Comparison of ENCODE assay signal across 20 cellular contexts in the genomic region with DNA sequence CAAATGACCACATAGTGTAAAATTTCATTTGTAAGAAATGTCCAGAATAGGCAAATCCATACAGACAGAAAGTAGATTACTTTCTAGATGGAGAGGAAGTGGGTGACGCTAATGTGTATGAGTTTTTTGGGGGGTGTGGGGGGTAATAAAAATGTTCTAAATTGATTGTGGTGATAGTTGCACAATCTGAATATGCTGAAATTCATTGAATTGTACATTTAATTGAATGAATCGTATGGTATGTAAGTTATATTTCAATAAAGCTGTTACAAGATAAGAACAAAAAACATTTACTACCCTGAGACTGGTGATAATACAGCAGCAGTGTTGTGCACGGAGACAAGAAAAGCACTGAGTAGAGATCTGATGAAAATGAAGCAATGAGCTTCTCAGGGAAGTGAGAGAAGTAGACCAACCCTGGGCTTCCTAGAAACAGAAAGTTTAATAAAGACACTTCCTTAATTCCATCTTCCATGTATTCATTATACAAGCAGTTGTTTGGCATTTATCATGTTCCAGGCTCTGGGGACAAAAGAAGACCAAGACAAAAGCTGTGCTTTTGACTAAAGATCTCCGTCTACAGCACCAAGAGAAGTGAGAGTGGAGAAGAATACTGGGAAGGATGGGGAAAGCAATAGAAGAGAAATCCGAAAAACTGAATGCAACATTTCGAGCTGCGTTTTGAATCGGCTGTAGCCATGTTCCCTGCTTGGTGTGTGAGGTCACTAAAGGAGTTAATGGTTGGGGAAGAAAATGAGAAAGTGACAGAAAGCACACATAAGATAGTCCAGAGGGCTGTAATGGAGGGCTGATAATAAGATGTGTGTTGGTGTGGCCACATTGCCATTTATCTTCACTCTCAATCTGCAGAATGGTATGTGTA. TPM values are rescaled to one million over a fixed set of nuclear protein-coding genes. Genes with fewer than 3 reads are reported as not detected.
DNase-seq lines count a peak whose midpoint lies in the region; ATAC-seq and TF ChIP-seq lines count a peak whose summit lies in the region.
"Had no signal": no experiment of that assay in that cellular context is flagged by ENCODE, and none has a peak within 500 bp of the region (broad histone marks: within the 10 kb centered on the region; RNA-seq: fewer than 3 reads in every experiment).

No MANE protein-coding gene starts in this region.

- no peak for TF ChIP-seq CTCF in SK-N-SH (IDR thresholded peaks at IDR 0.05)
- no peak for TF ChIP-seq CTCF in foreskin keratinocyte (conservative IDR thresholded peaks at IDR 0.05)

- H3K4me2 ChIP-seq in SK-N-SH, result peak overlapping the region; percentile 36

- POLR2A ChIA-PET in SK-N-SH (lab: Yijun Ruan, JAX), result interaction anchor here (0.6 kb wide), 1 partner anchor 13 kb away, joined by 3 read pairs; no protein-coding TSS in a partner anchor
- POLR2A ChIA-PET in naive thymus-derived CD4-positive, alpha-beta T cell (lab: Charles Lee), result no interaction called here

- no peaks in the 10 kb centered on the region for H3F3A ChIP-seq in SK-N-SH (replicated peaks; ENCODE audit: insufficient read depth)

- H3K9me3 Mint-ChIP-seq in naive thymus-derived CD4-positive, alpha-beta T cell, result peaks cover 0 to 3% (median 0%) of the 10 kb centered on the region in 11 donors
- H3K9me3 Mint-ChIP-seq: activated naive CD4-positive, alpha-beta T cell treated with anti-CD3 and anti-CD28 coated beads, Interleukin-2, amount 50 U/mL, for 24 hours; central memory CD8-positive, alpha-beta T cell had no signal

- no peak overlapping the region for H3K27ac Mint-ChIP-seq in naive thymus-derived CD4-positive, alpha-beta T cell
- H3K27ac Mint-ChIP-seq: activated CD4-positive, alpha-beta T cell treated with anti-CD3 and anti-CD28 coated beads for 36 hours; activated naive CD4-positive, alpha-beta T cell treated with anti-CD3 and anti-CD28 coated beads, Interleukin-2, amount 50 U/mL, for 24 hours; naive thymus-derived CD8-positive, alpha-beta T cell had no signal

- no peaks in the 10 kb centered on the region for H4K20me1 ChIP-seq in SK-N-SH (ENCODE audit: insufficient read depth)

- no peak overlapping the region for H3K4me3 Mint-ChIP-seq in naive thymus-derived CD4-positive, alpha-beta T cell
- H3K4me3 Mint-ChIP-seq: activated CD4-positive, alpha-beta T cell treated with anti-CD3 and anti-CD28 coated beads for 36 hours; activated naive CD4-positive, alpha-beta T cell treated with anti-CD3 and anti-CD28 coated beads, Interleukin-2, amount 50 U/mL, for 24 hours; central memory CD8-positive, alpha-beta T cell; naive thymus-derived CD8-positive, alpha-beta T cell had no signal

- no peaks in the 10 kb centered on the region for H3K79me2 ChIP-seq in SK-N-SH (ENCODE audit: insufficient read depth)

- H3K9ac ChIP-seq in SK-N-SH, result no peak overlapping the region

- H3K36me3 Mint-ChIP-seq in naive thymus-derived CD4-positive, alpha-beta T cell, result peaks cover 0 to 6% (median 0%) of the 10 kb centered on the region in 5 donors
- H3K36me3 Mint-ChIP-seq: activated naive CD4-positive, alpha-beta T cell treated with anti-CD3 and anti-CD28 coated beads, Interleukin-2, amount 50 U/mL, for 24 hours; naive thymus-derived CD8-positive, alpha-beta T cell had no signal

- peaks cover 51 to 64% (median 56%) of the 10 kb centered on the region in 5 donors for H3K27me3 Mint-ChIP-seq in naive thymus-derived CD4-positive, alpha-beta T cell

- H3K4me3 ChIP-seq in SK-N-SH (ENCODE audit: low read depth in 2 of 2, low read length in 1 of 2), result no peak overlapping the region
- H3K4me3 ChIP-seq in naive thymus-derived CD4-positive, alpha-beta T cell (ENCODE audit: low read length), result no peak overlapping the region
- H3K4me3 ChIP-seq: gastroesophageal sphincter, MG63 had no signal

- DNase-seq in CD1c-positive myeloid dendritic cell (ENCODE audit: extremely low spot score) (peak; percentile 12), HS-5 (ENCODE audit: low read depth) (peak; percentile 22), SK-N-SH (no peak), foreskin keratinocyte (no peak), DMS53 treated with DMSO at 0.1 percent for 48 hours (lab: John Stamatoyannopoulos, UW; ENCODE audit: unreplicated experiment) (no peak)
- DNase-seq in naive thymus-derived CD4-positive, alpha-beta T cell, result no peak
- DNase-seq: activated CD4-positive, alpha-beta T cell treated with anti-CD3 and anti-CD28 coated beads for 36 hours; activated T-cell treated with anti-CD3 and anti-CD28 coated beads for 4 hours; MG63; naive thymus-derived CD8-positive, alpha-beta T cell; NCI-H2029; NCI-H524; psoas muscle; stimulated activated naive CD4-positive, alpha-beta T cell had no signal

- peak; percentile 6 for ATAC-seq in foreskin keratinocyte
- ATAC-seq in naive thymus-derived CD4-positive, alpha-beta T cell, result no peak
- ATAC-seq in GM21723 (IDR thresholded peaks at IDR 0.05; ENCODE audit: unreplicated experiment), result no peak
- ATAC-seq in HG03439 (IDR thresholded peaks at IDR 0.05; ENCODE audit: unreplicated experiment), result no peak
- ATAC-seq: activated CD4-positive, alpha-beta T cell treated with anti-CD3 and anti-CD28 coated beads for 36 hours; gastroesophageal sphincter; naive thymus-derived CD8-positive, alpha-beta T cell; psoas muscle had no signal

- TF ChIP-seq EP300 in SK-N-SH (IDR thresholded peaks at IDR 0.05; ENCODE audit: borderline replicate concordance in 1 of 2, low read depth in 1 of 2, low read length in 1 of 2), result no peak; a peak in 1 of 4 replicates

- H3K9me2 ChIP-seq in SK-N-SH, result no peaks in the 10 kb centered on the region

- peaks cover 8 to 17% of the 10 kb centered on the region in 2 experiments; a peak in 3 of 4 replicates for H3K4me1 ChIP-seq in SK-N-SH (ENCODE audit: control insufficient read depth in 1 of 2, insufficient read depth in 2 of 2, low read depth in 1 of 2, low read length in 1 of 2)
- H3K4me1 ChIP-seq in foreskin keratinocyte, result peaks cover 9% of the 10 kb centered on the region
- no peaks in the 10 kb centered on the region for H3K4me1 ChIP-seq in naive thymus-derived CD4-positive, alpha-beta T cell (ENCODE audit: control insufficient read depth in 2 of 2, insufficient read depth in 2 of 2, low read length in 2 of 2)
- H3K4me1 ChIP-seq: psoas muscle had no signal

- H3K36me3 ChIP-seq in SK-N-SH (replicated peaks in 1 of 2; ENCODE audit: control insufficient read depth in 1 of 2, insufficient read depth in 2 of 2, low read length in 1 of 2), result no peaks in the 10 kb centered on the region
- no peaks in the 10 kb centered on the region for H3K36me3 ChIP-seq in naive thymus-derived CD4-positive, alpha-beta T cell (ENCODE audit: control insufficient read depth in 2 of 3, insufficient read depth in 3 of 3, low read length in 3 of 3)
- H3K36me3 ChIP-seq: gastroesophageal sphincter, MG63 had no signal

- CTCF ChIA-PET in SK-N-SH (lab: Yijun Ruan, JAX), result interaction anchor here (3.6 kb wide), 1 partner anchor 37 kb away, joined by 13 read pairs; the partner anchor contains the start of gene RBM45
- CTCF ChIA-PET in naive thymus-derived CD4-positive, alpha-beta T cell (lab: Charles Lee), result no interaction called here

- H3K27ac ChIP-seq in SK-N-SH (ENCODE audit: low read depth in 2 of 2, low read length in 1 of 2) (peak overlapping the region; percentile 10 to 51; a peak in 3 of 4 replicates), foreskin keratinocyte (no peak overlapping the region)
- H3K27ac ChIP-seq in naive thymus-derived CD4-positive, alpha-beta T cell (ENCODE audit: low read depth, low read length), result no peak overlapping the region
- H3K27ac ChIP-seq: gastroesophageal sphincter, psoas muscle had no signal

- TF ChIP-seq RAD21 in SK-N-SH (IDR thresholded peaks at IDR 0.05; ENCODE audit: low read length), result no peak

- H3K9me3 ChIP-seq in SK-N-SH, result no peaks in the 10 kb centered on the region
- H3K9me3 ChIP-seq in naive thymus-derived CD4-positive, alpha-beta T cell (ENCODE audit: control insufficient read depth in 2 of 3, low read length in 3 of 3), result no peaks in the 10 kb centered on the region
- H3K9me3 ChIP-seq: gastroesophageal sphincter, MG63, psoas muscle had no signal

- H3K4me1 Mint-ChIP-seq in naive thymus-derived CD4-positive, alpha-beta T cell, result peaks cover 0 to 12% (median 11%) of the 10 kb centered on the region in 7 donors

- intact Hi-C loops in naive thymus-derived CD4-positive, alpha-beta T cell (cut with micrococcal nuclease), result no loop called here

- peak overlapping the region; percentile 44; the same call in 1 of the 2 replicates for H2AFZ ChIP-seq in SK-N-SH (ENCODE audit: low read depth)

- 80% methylated on average over 8 of the region's 8 CpGs for WGBS in SK-N-SH (ENCODE audit: low lambda C conversion rate)

- H3K27me3 ChIP-seq in SK-N-SH (ENCODE audit: insufficient read depth) (no peaks in the 10 kb centered on the region), foreskin keratinocyte (peaks cover 8% of the 10 kb centered on the region)
- H3K27me3 ChIP-seq in naive thymus-derived CD4-positive, alpha-beta T cell (ENCODE audit: control insufficient read depth in 2 of 2, insufficient read depth in 2 of 2, low read length in 2 of 2), result peaks cover 0 to 9% of the 10 kb centered on the region in 2 donors
- H3K27me3 ChIP-seq: MG63 had no signal

TF ChIP-seq in SK-N-SH, 30 proteins besides CTCF, POLR2A, EP300 and RAD21 (continues in another document):
- peak; percentile 42; the same call in 1 of the 2 replicates for TF ChIP-seq RCOR1 (IDR thresholded peaks at IDR 0.05; ENCODE audit: low read length)
- no peak for TF ChIP-seq FOXJ3 (CRISPR knock-in tag; IDR thresholded peaks at IDR 0.05)
- TF ChIP-seq CHD2 (IDR thresholded peaks at IDR 0.05; ENCODE audit: low read length, partially characterized antibody), result peak; percentile 37

RNA-seq across cellular contexts. Expression of gene PDE11A, which starts 1.8 kb away (rescaled TPM):
- polyA plus RNA-seq in SK-N-SH (2012; rRNA removed) (0.10 and 0.18 TPM in 2 replicates), foreskin keratinocyte (0.01 TPM in 1 of 2 replicates, not detected in the other)
- 0.09 and 0.14 TPM in 2 replicates for polyA plus RNA-seq in SK-N-SH (2012; cell fraction: cytosol; rRNA removed)
- polyA plus RNA-seq in SK-N-SH (2012; cell fraction: nucleus; rRNA removed), result 0.12 and 0.30 TPM in 2 replicates
- 0.11 and 0.20 TPM in 2 replicates for total RNA-seq in foreskin keratinocyte
- not detected for total RNA-seq in naive thymus-derived CD4-positive, alpha-beta T cell
- polyA plus RNA-seq in naive thymus-derived CD4-positive, alpha-beta T cell, result not detected
- total RNA-seq: naive thymus-derived CD8-positive, alpha-beta T cell; T-helper 2 cell treated with Interferon-gamma antibody and Interleukin-4, amounts not matched to agents 100 ng/mL and 5 ng/mL, for 36 hours had no signal
- polyA plus RNA-seq: naive thymus-derived CD8-positive, alpha-beta T cell had no signal

RNA-seq across cellular contexts. Expression of gene RBM45, which starts 37.9 kb away (rescaled TPM):
- polyA plus RNA-seq in SK-N-SH (2012; rRNA removed) (7.0 and 8.1 TPM in 2 replicates), foreskin keratinocyte (9.4 and 10.5 TPM in 2 replicates)
- polyA plus RNA-seq in SK-N-SH (2012; cell fraction: cytosol; rRNA removed), result 8.4 and 11.8 TPM in 2 replicates
- polyA plus RNA-seq in SK-N-SH (2012; cell fraction: nucleus; rRNA removed), result 8.1 and 18.1 TPM in 2 replicates
- 16.7 and 17.2 TPM in 2 replicates for total RNA-seq in foreskin keratinocyte
- 10 to 100 TPM in 3 of 5 experiments, 1 to 10 TPM in 2; 8.0 to 26.7 (median 17.5) TPM for total RNA-seq in naive thymus-derived CD4-positive, alpha-beta T cell
- 10 to 100 TPM; 10.2 to 12.0 TPM for polyA plus RNA-seq in naive thymus-derived CD4-positive, alpha-beta T cell

Comparison
In these comparisons a context has a peak if more than half of its experiments do, and no peak if none do; other contexts are left out.
1. DNase-seq: peak in CD1c-positive myeloid dendritic cell (single experiment) and HS-5 (single experiment); none in SK-N-SH (single experiment), foreskin keratinocyte (0 of 2), naive thymus-derived CD4-positive, alpha-beta T cell (0 of 9) and DMS53 treated with DMSO at 0.1 percent for 48 hours (single experiment).
2. H3K27ac ChIP-seq: peak in SK-N-SH (2 of 2); none in foreskin keratinocyte (single experiment) and naive thymus-derived CD4-positive, alpha-beta T cell (single experiment).